In genomic region chr19:20039203-20039723, GRCh38 we compare ENCODE assay signal across 8 cellular contexts. TPM values are rescaled to one million over a fixed set of nuclear protein-coding genes. Genes with fewer than 3 reads are reported as not detected.
DNase-seq lines count a peak whose midpoint lies in the region; ATAC-seq and TF ChIP-seq lines count a peak whose summit lies in the region.

ZNF682 (minus strand) TSS chr19:20039505; CDS start chr19:20039345, 160 bp downstream.

- H3K9me3 Mint-ChIP-seq in natural killer cell treated with Interleukin-12 subunit alpha and Interleukin-12 subunit beta and Interleukin-15 and Interleukin-18, amount 100 ng/mL, for 72 hours, result no peaks in the 10 kb centered on the region

- peak within 1 kb of the TSS; percentile 98 for H3K4me3 Mint-ChIP-seq in natural killer cell treated with Interleukin-12 subunit alpha and Interleukin-12 subunit beta and Interleukin-15 and Interleukin-18, amount 100 ng/mL, for 72 hours

- ATAC-seq in GM19452 (IDR thresholded peaks at IDR 0.05; ENCODE audit: unreplicated experiment), result peak; percentile 92
- peak; percentile 99 to 100 for ATAC-seq in natural killer cell treated with Interleukin-12 subunit alpha and Interleukin-12 subunit beta and Interleukin-15 and Interleukin-18, amount 100 ng/mL, for 72 hours

- no peaks in the 10 kb centered on the region for H3K36me3 Mint-ChIP-seq in natural killer cell treated with Interleukin-12 subunit alpha and Interleukin-12 subunit beta and Interleukin-15 and Interleukin-18, amount 100 ng/mL, for 72 hours

- no peaks in the 10 kb centered on the region for H3K4me1 ChIP-seq in Peyer's patch

- TF ChIP-seq CTCF in Peyer's patch (IDR thresholded peaks at IDR 0.05), result no peak

- peaks cover 5 to 6% of the 10 kb centered on the region in 2 donors for H3K27me3 Mint-ChIP-seq in natural killer cell treated with Interleukin-12 subunit alpha and Interleukin-12 subunit beta and Interleukin-15 and Interleukin-18, amount 100 ng/mL, for 72 hours

- H3K36me3 ChIP-seq in Peyer's patch, result no peaks in the 10 kb centered on the region

- H3K27me3 ChIP-seq in Peyer's patch, result no peaks in the 10 kb centered on the region

- peak; percentile 15 to 17 for TF ChIP-seq POLR2A in Peyer's patch (IDR thresholded peaks at IDR 0.05)

- H3K4me1 Mint-ChIP-seq in natural killer cell treated with Interleukin-12 subunit alpha and Interleukin-12 subunit beta and Interleukin-15 and Interleukin-18, amount 100 ng/mL, for 72 hours (ENCODE audit: low read depth in 2 of 2), result peaks cover 9 to 10% of the 10 kb centered on the region in 2 donors

- no peaks in the 10 kb centered on the region for H3K9me3 ChIP-seq in Peyer's patch

- peak within 1 kb of the TSS; percentile 48 to 73 (median 58) for H3K27ac ChIP-seq in Peyer's patch

- peak within 1 kb of the TSS; percentile 82 to 88 for H3K27ac Mint-ChIP-seq in natural killer cell treated with Interleukin-12 subunit alpha and Interleukin-12 subunit beta and Interleukin-15 and Interleukin-18, amount 100 ng/mL, for 72 hours

- peak within 1 kb of the TSS; percentile 60 to 89 (median 82) for H3K4me3 ChIP-seq in Peyer's patch

- peak; percentile 92 for DNase-seq in CD1c-positive myeloid dendritic cell (ENCODE audit: extremely low spot score)
- DNase-seq in HK-2 (ENCODE audit: unreplicated experiment), result peak; percentile 95
- peak; percentile 92 to 100 (median 98) for DNase-seq in Peyer's patch
- DNase-seq in activated effector memory CD4-positive, alpha-beta T cell treated with Interleukin-2 at 50 U/mL for 16 hours, result peak; percentile 90
- DNase-seq in fibroblast of the conjunctiva (ENCODE audit: low read depth), result peak; percentile 89
- DNase-seq in natural killer cell treated with Interleukin-12 subunit alpha and Interleukin-12 subunit beta and Interleukin-15 and Interleukin-18, amount 100 ng/mL, for 72 hours (ENCODE audit: low spot score), result peak; percentile 94
- DNase-seq in stimulated activated naive CD4-positive, alpha-beta T cell (lab: John Stamatoyannopoulos, UW), result peak; percentile 84 to 95 (median 91)

RNA-seq across cellular contexts. Expression of gene ZNF682, which starts in this region (rescaled TPM):
- 10 to 100 TPM in 1 of 4 donors, 1 to 10 TPM in 3; 5.1 to 10.7 (median 8.9) TPM for total RNA-seq in Peyer's patch
- total RNA-seq in natural killer cell treated with Interleukin-12 subunit alpha and Interleukin-12 subunit beta and Interleukin-15 and Interleukin-18, amount 100 ng/mL, for 72 hours, result 10 to 100 TPM; 15.7 to 22.6 TPM

Comparison
In these comparisons a context has a peak if more than half of its experiments do, and no peak if none do; other contexts are left out.
1. Peak in every context shown above with its lines: DNase-seq, ATAC-seq, H3K4me3 ChIP-seq and H3K27ac ChIP-seq.